ENCODE assay signal across 20 cellular contexts in the genomic region with DNA sequence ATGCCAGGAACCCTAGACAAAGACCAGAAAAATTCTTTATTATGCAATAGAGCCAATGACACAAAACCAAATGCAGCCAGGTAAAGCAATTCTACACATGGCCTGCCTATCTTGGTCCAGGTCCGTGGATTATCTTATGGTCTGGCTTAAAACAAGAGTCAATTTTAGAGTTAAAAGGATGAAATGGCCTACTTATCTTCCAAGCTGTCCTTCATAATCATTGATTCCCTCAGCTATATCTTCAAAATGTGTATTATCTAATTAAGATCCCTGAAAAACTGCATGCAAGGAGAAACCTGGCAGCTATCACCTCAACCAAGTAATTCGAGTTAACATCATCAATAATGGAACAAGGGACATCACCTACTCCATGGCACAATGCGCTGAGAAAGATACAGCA.
"Had no signal": no experiment of that assay in that cellular context is flagged by ENCODE, and none has a peak within 500 bp of the region (broad histone marks: within the 10 kb centered on the region; RNA-seq: fewer than 3 reads in every experiment).

No MANE protein-coding gene starts in this region.

- DNase-seq: stimulated activated CD4-positive, alpha-beta T cell treated with anti-CD3 and anti-CD28 coated beads, Interleukin-2, amount 100 ng/mL, for 48 hours; stimulated activated CD4-positive, alpha-beta T cell treated with anti-CD3 and anti-CD28 coated beads, Interleukin-4, amount 100 ng/mL, for 1 hour; stimulated activated CD4-positive, alpha-beta T cell treated with anti-CD3 and anti-CD28 coated beads, Interleukin-4, amount 100 ng/mL, for 24 hours; stimulated activated CD4-positive, alpha-beta T cell treated with anti-CD3 and anti-CD28 coated beads, Interleukin-4, amount 100 ng/mL, for 4 hours; stimulated activated CD8-positive, alpha-beta memory T cell treated with anti-CD3 and anti-CD28 coated beads, Interleukin-4, amount 100 ng/mL, for 48 hours; stimulated activated naive B cell treated with anti-CD40 and anti-IgM and Interleukin-4, amounts not matched to agents 10 μg/mL and 1 μg/mL and 100 μg/mL, for 72 hours; stimulated activated naive CD4-positive, alpha-beta T cell; stimulated activated naive CD4-positive, alpha-beta T cell treated with Interleukin-2 at 50 U/mL for 16 hours; stimulated activated naive CD8-positive, alpha-beta T cell treated with anti-CD3 and anti-CD28 coated beads, Interleukin-15, amount 100 ng/mL, for 72 hours; stimulated activated naive CD8-positive, alpha-beta T cell treated with anti-CD3 and anti-CD28 coated beads, Interleukin-15, Interleukin-2, amounts not matched to agents 100 U/mL and 50 U/mL, for 24 hours; stomach; substantia nigra; testis; thyroid gland; tibial artery; transverse colon; trophoblast cell; upper lobe of left lung; upper lobe of right lung; uterus had no signal
